Comparison of ENCODE assay signal across 21 cellular contexts in genomic region chr9:23644326-23644725, GRCh38.
"Had no signal": no experiment of that assay in that cellular context is flagged by ENCODE, and none has a peak within 500 bp of the region (broad histone marks: within the 10 kb centered on the region; RNA-seq: fewer than 3 reads in every experiment).

No MANE protein-coding gene starts in this region.

- H3K27ac ChIP-seq: SJSA1, SK-N-MC had no signal

- ATAC-seq: HepG2 had no signal

- DNase-seq: IMR-90, Karpas-422, KG1, MM.1S, NCI-H1092 treated with DMSO at 0.1 percent for 48 hours, NCI-H1436, NCI-H187, NCI-H2029, NCI-H2081 treated with DMSO at 0.1 percent for 48 hours, NCI-H2171, NCI-H345, NCI-H510A, NCI-H524 treated with DMSO at 0.1 percent for 48 hours, NCI-H69, NCI-H774, Right ventricle myocardium superior, RPMI8226, SIG-M5 had no signal

- H3K4me3 ChIP-seq: SJSA1, SK-N-MC had no signal

- H3K27me3 ChIP-seq: SJSA1 had no signal

- H3K36me3 ChIP-seq: SJSA1 had no signal

- H3K4me1 ChIP-seq: SJSA1 had no signal

- H3K9me3 ChIP-seq: SJSA1 had no signal
